ENCODE assay signal across 8 cellular contexts in genomic region chr2:151828143-151828889, GRCh38. TPM values are rescaled to one million over a fixed set of nuclear protein-coding genes. Genes with fewer than 3 reads are reported as not detected.
DNase-seq lines count a peak whose midpoint lies in the region; ATAC-seq and TF ChIP-seq lines count a peak whose summit lies in the region.

TSS of gene ARL5A (minus strand) at chr2:151828421. CDS start at chr2:151828176, 245 bp downstream.

- TF ChIP-seq CTCF in endodermal cell (conservative IDR thresholded peaks at IDR 0.05): peak; percentile 28

- peak; percentile 90 for DNase-seq in COR-L47 (lab: John Stamatoyannopoulos, UW)
- peak; percentile 8 to 95 (median 86) for DNase-seq in HUDEP-2 (lab: John Stamatoyannopoulos, UW; ENCODE audit: unreplicated experiment in 76 of 76)
- peak; percentile 97 for DNase-seq in NT2/D1 (ENCODE audit: low read depth, low spot score)
- DNase-seq in activated CD8-positive, alpha-beta memory T cell treated with anti-CD3 and anti-CD28 coated beads, Interleukin-2, amount 10 ng/mL, durations not matched to agents 7 days and 5 days: peak; percentile 96
- peak; percentile 98 for DNase-seq in endodermal cell
- DNase-seq in mesenteric fat pad (ENCODE audit: low spot score): peak; percentile 99
- DNase-seq in stimulated activated CD8-positive, alpha-beta memory T cell treated with anti-CD3 and anti-CD28 coated beads, Interleukin-15, amount 100 ng/mL, for 24 hours (ENCODE audit: low read depth): peak; percentile 92

- peak within 1 kb of the TSS; percentile 89 for H3K27ac Mint-ChIP-seq in activated CD8-positive, alpha-beta memory T cell treated with anti-CD3 and anti-CD28 coated beads, Interleukin-2, amount 10 ng/mL, durations not matched to agents 7 days and 5 days
- H3K27ac Mint-ChIP-seq in endodermal cell: peak within 1 kb of the TSS; percentile 95

- peaks cover 5% of the 10 kb centered on the region for H3K4me1 ChIP-seq in NT2/D1 (ENCODE audit: insufficient read depth, insufficient read length)
- peaks cover 11% of the 10 kb centered on the region for H3K4me1 ChIP-seq in endodermal cell (ENCODE audit: control insufficient read depth, insufficient read depth, low read length)

- peak within 1 kb of the TSS; percentile 89 for H3K9ac ChIP-seq in NT2/D1 (ENCODE audit: insufficient read length, low read depth)
- H3K9ac ChIP-seq in endodermal cell (ENCODE audit: extremely low read depth, low read length, poor library complexity, severe bottlenecking): peak within 1 kb of the TSS; percentile 88

- H3K9me3 ChIP-seq in NT2/D1 (ENCODE audit: insufficient read depth, low read length) (no peaks in the 10 kb centered on the region), endodermal cell (ENCODE audit: control insufficient read depth, low read length) (no peaks in the 10 kb centered on the region)

- peak; percentile 92 for ATAC-seq in GM21381 (IDR thresholded peaks at IDR 0.05; ENCODE audit: unreplicated experiment)
- ATAC-seq in activated CD8-positive, alpha-beta memory T cell treated with anti-CD3 and anti-CD28 coated beads, Interleukin-2, amount 10 ng/mL, durations not matched to agents 7 days and 5 days: peak; percentile 97

- no peaks in the 10 kb centered on the region for H3K36me3 ChIP-seq in NT2/D1 (ENCODE audit: insufficient read depth, insufficient read length, low read length)
- no peaks in the 10 kb centered on the region for H3K36me3 ChIP-seq in endodermal cell (ENCODE audit: control insufficient read depth, insufficient read depth, low read length)

- peaks cover 3% of the 10 kb centered on the region for H3K36me3 Mint-ChIP-seq in activated CD8-positive, alpha-beta memory T cell treated with anti-CD3 and anti-CD28 coated beads, Interleukin-2, amount 10 ng/mL, durations not matched to agents 7 days and 5 days
- H3K36me3 Mint-ChIP-seq in endodermal cell (ENCODE audit: low read depth): no peaks in the 10 kb centered on the region

- H3K27me3 ChIP-seq in NT2/D1 (ENCODE audit: insufficient read depth, insufficient read length) (no peaks in the 10 kb centered on the region), endodermal cell (ENCODE audit: control insufficient read depth, insufficient read depth, low read length, poor library complexity, severe bottlenecking) (no peaks in the 10 kb centered on the region)

- CTCF ChIA-PET in activated CD8-positive, alpha-beta memory T cell treated with anti-CD3 and anti-CD28 coated beads, Interleukin-2, amount 10 ng/mL, durations not matched to agents 7 days and 5 days (lab: Charles Lee): interaction anchor here (0.9 to 1.3 kb wide), 3 partner anchors 10 to 174 kb away, joined by 3 to 5 read pairs (median 3); no protein-coding TSS in a partner anchor

- H3K4me3 ChIP-seq in NT2/D1 (ENCODE audit: insufficient read length, low read depth) (peak within 1 kb of the TSS; percentile 89), endodermal cell (ENCODE audit: low read length) (peak within 1 kb of the TSS; percentile 94)

- peaks cover 36% of the 10 kb centered on the region for H3K4me1 Mint-ChIP-seq in activated CD8-positive, alpha-beta memory T cell treated with anti-CD3 and anti-CD28 coated beads, Interleukin-2, amount 10 ng/mL, durations not matched to agents 7 days and 5 days
- H3K4me1 Mint-ChIP-seq in endodermal cell: peaks cover 41% of the 10 kb centered on the region

- peak within 1 kb of the TSS; percentile 82 for H3K27ac ChIP-seq in endodermal cell (ENCODE audit: low read depth, low read length)

- no peaks in the 10 kb centered on the region for H3K9me3 Mint-ChIP-seq in activated CD8-positive, alpha-beta memory T cell treated with anti-CD3 and anti-CD28 coated beads, Interleukin-2, amount 10 ng/mL, durations not matched to agents 7 days and 5 days (ENCODE audit: low read depth)
- no peaks in the 10 kb centered on the region for H3K9me3 Mint-ChIP-seq in endodermal cell

- H3K4me3 Mint-ChIP-seq in activated CD8-positive, alpha-beta memory T cell treated with anti-CD3 and anti-CD28 coated beads, Interleukin-2, amount 10 ng/mL, durations not matched to agents 7 days and 5 days: peak within 1 kb of the TSS; percentile 98
- H3K4me3 Mint-ChIP-seq in endodermal cell: peak within 1 kb of the TSS; percentile 95

- H3K27me3 Mint-ChIP-seq in activated CD8-positive, alpha-beta memory T cell treated with anti-CD3 and anti-CD28 coated beads, Interleukin-2, amount 10 ng/mL, durations not matched to agents 7 days and 5 days: no peaks in the 10 kb centered on the region
- no peaks in the 10 kb centered on the region for H3K27me3 Mint-ChIP-seq in endodermal cell (ENCODE audit: insufficient read depth)

- 0 to 1% methylated on average over 28 to 64 of the region's 64 CpGs for WGBS in endodermal cell (ENCODE audit: insufficient coverage in 1 of 2, insufficient read length in 1 of 2), 2 experiments

RNA-seq across cellular contexts. Expression of gene ARL5A, which starts in this region (rescaled TPM):
- total RNA-seq in activated CD8-positive, alpha-beta memory T cell treated with anti-CD3 and anti-CD28 coated beads, Interleukin-2, amount 10 ng/mL, durations not matched to agents 7 days and 5 days: 10 to 100 TPM; 45.3 to 46.6 TPM
- total RNA-seq in endodermal cell (10 to 100 TPM; 72.2 to 77.1 TPM), mesenteric fat pad (50.6 TPM)
- polyA plus RNA-seq in endodermal cell (2013, experiment 1 of 2): 37.0 TPM
- 40.2 TPM for polyA plus RNA-seq in endodermal cell (2013, experiment 2 of 2)

Comparison
In these comparisons a context has a peak if more than half of its experiments do, and no peak if none do; other contexts are left out.
1. Peak in every context shown above with its lines: DNase-seq, ATAC-seq, H3K4me3 ChIP-seq and H3K27ac ChIP-seq.